Comparison of ENCODE assay signal across 8 cellular contexts in genomic region chr2:137865954-137866540, GRCh38.
DNase-seq lines count a peak whose midpoint lies in the region; ATAC-seq and TF ChIP-seq lines count a peak whose summit lies in the region.

No MANE protein-coding gene starts in this region.

- CTCF ChIA-PET in WTC11 (lab: Charles Lee) = interaction anchor here (0.6 to 2.7 kb wide), 14 partner anchors 8 to 964 kb away, joined by 3 to 27 read pairs (median 4); no protein-coding TSS in a partner anchor
- CTCF ChIA-PET in naive thymus-derived CD4-positive, alpha-beta T cell (lab: Charles Lee) = interaction anchor here (0.6 to 2.2 kb wide), 4 partner anchors 27 to 971 kb away, joined by 3 to 17 read pairs (median 6); no protein-coding TSS in a partner anchor

- no peak overlapping the region for H3K4me3 Mint-ChIP-seq in WTC11
- H3K4me3 Mint-ChIP-seq in naive thymus-derived CD4-positive, alpha-beta T cell = no peak overlapping the region

- H3K9me3 Mint-ChIP-seq in WTC11 = no peaks in the 10 kb centered on the region
- no peaks in the 10 kb centered on the region for H3K9me3 Mint-ChIP-seq in naive thymus-derived CD4-positive, alpha-beta T cell

- no peak for TF ChIP-seq POLR2A in uterus (IDR thresholded peaks at IDR 0.05)

- peak; percentile 62 for TF ChIP-seq CTCF in GM12865 (IDR thresholded peaks at IDR 0.05; ENCODE audit: insufficient read depth, low read depth, low read length, missing control alignments)
- peak; percentile 49 for TF ChIP-seq CTCF in WTC11 (IDR thresholded peaks at IDR 0.05)
- peak in 55 of 56 donors; percentile 42 to 76 (median 60) for TF ChIP-seq CTCF in dorsolateral prefrontal cortex (IDR thresholded peaks at IDR 0.05 in 54 of 56, conservative IDR thresholded peaks at IDR 0.05 in 2 of 56; ENCODE audit: low read depth in 1 of 56, partially characterized antibody in 56 of 56)
- peak; percentile 9 to 28 (median 19) for TF ChIP-seq CTCF in uterus (IDR thresholded peaks at IDR 0.05)

- H3K4me1 ChIP-seq in naive thymus-derived CD4-positive, alpha-beta T cell (ENCODE audit: control insufficient read depth in 2 of 2, insufficient read depth in 2 of 2, low read length in 2 of 2) = no peaks in the 10 kb centered on the region
- no peaks in the 10 kb centered on the region for H3K4me1 ChIP-seq in uterus

- H3K27ac ChIP-seq in dorsolateral prefrontal cortex = no peak overlapping the region
- H3K27ac ChIP-seq in naive thymus-derived CD4-positive, alpha-beta T cell (ENCODE audit: low read depth, low read length) = no peak overlapping the region
- no peak overlapping the region for H3K27ac ChIP-seq in uterus

- H3K27ac Mint-ChIP-seq in WTC11 = no peak overlapping the region
- H3K27ac Mint-ChIP-seq in naive thymus-derived CD4-positive, alpha-beta T cell = no peak overlapping the region

- H3K27me3 ChIP-seq in dorsolateral prefrontal cortex (no peaks in the 10 kb centered on the region), uterus (no peaks in the 10 kb centered on the region)
- no peaks in the 10 kb centered on the region for H3K27me3 ChIP-seq in naive thymus-derived CD4-positive, alpha-beta T cell (ENCODE audit: control insufficient read depth in 2 of 2, insufficient read depth in 2 of 2, low read length in 2 of 2)

- H3K4me3 ChIP-seq in GM12865 (ENCODE audit: low read depth, low read length) (no peak overlapping the region), dorsolateral prefrontal cortex (no peak overlapping the region), uterus (no peak overlapping the region)
- no peak overlapping the region for H3K4me3 ChIP-seq in naive thymus-derived CD4-positive, alpha-beta T cell (ENCODE audit: low read length)

- H3K36me3 Mint-ChIP-seq in WTC11 = no peaks in the 10 kb centered on the region
- H3K36me3 Mint-ChIP-seq in naive thymus-derived CD4-positive, alpha-beta T cell = no peaks in the 10 kb centered on the region

- DNase-seq in A172 (ENCODE audit: low spot score) (peak; percentile 57), GM12865 (ENCODE audit: low read depth) (peak; percentile 66), NCI-H146 (lab: John Stamatoyannopoulos, UW) (peak; percentile 81), WTC11 (ENCODE audit: low spot score) (peak; percentile 73), dorsolateral prefrontal cortex (peak in 6 of 10 donors; percentile 12 to 58 (median 47)), uterus (no peak)
- DNase-seq in naive thymus-derived CD4-positive, alpha-beta T cell = peak in 8 of 9 donors; percentile 2 to 40 (median 22)

- ATAC-seq in HG02798 (IDR thresholded peaks at IDR 0.05; ENCODE audit: poor library complexity, unreplicated experiment) (peak; percentile 70), WTC11 (peak; percentile 91)
- ATAC-seq in naive thymus-derived CD4-positive, alpha-beta T cell = no peak

- H3K9me3 ChIP-seq in naive thymus-derived CD4-positive, alpha-beta T cell (ENCODE audit: control insufficient read depth in 2 of 3, low read length in 3 of 3) = no peaks in the 10 kb centered on the region
- H3K9me3 ChIP-seq in uterus = no peaks in the 10 kb centered on the region

- no peaks in the 10 kb centered on the region for H3K36me3 ChIP-seq in naive thymus-derived CD4-positive, alpha-beta T cell (ENCODE audit: control insufficient read depth in 2 of 3, insufficient read depth in 3 of 3, low read length in 3 of 3)
- no peaks in the 10 kb centered on the region for H3K36me3 ChIP-seq in uterus

- no peaks in the 10 kb centered on the region for H3K27me3 Mint-ChIP-seq in WTC11 (ENCODE audit: low read depth)
- H3K27me3 Mint-ChIP-seq in naive thymus-derived CD4-positive, alpha-beta T cell = peaks cover 0 to 9% (median 6%) of the 10 kb centered on the region in 5 donors

- intact Hi-C loops in dorsolateral prefrontal cortex (cut with DNase I) (no loop called here), uterus (cut with DNase I; ENCODE audit: low total_unique reads) (no loop called here)
- intact Hi-C loops in naive thymus-derived CD4-positive, alpha-beta T cell (cut with micrococcal nuclease) = loop anchor here (1.0 to 2.0 kb wide), 2 partner anchors 921 to 961 kb away; no protein-coding TSS in a partner anchor

- POLR2A ChIA-PET in WTC11 (lab: Charles Lee) = no interaction called here
- POLR2A ChIA-PET in naive thymus-derived CD4-positive, alpha-beta T cell (lab: Charles Lee) = no interaction called here

- H3K4me1 Mint-ChIP-seq in WTC11 = peaks cover 20% of the 10 kb centered on the region
- H3K4me1 Mint-ChIP-seq in naive thymus-derived CD4-positive, alpha-beta T cell = no peaks in the 10 kb centered on the region

TF ChIP-seq in WTC11, 78 proteins besides CTCF, POLR2A, EP300 and RAD21 (continues in another document):
- TF ChIP-seq ELF4 (CRISPR knock-in tag; IDR thresholded peaks at IDR 0.05; ENCODE audit: low read depth) (no peak), KAT7 (CRISPR knock-in tag; IDR thresholded peaks at IDR 0.05; ENCODE audit: borderline replicate concordance) (no peak), NFATC4 (CRISPR knock-in tag; IDR thresholded peaks at IDR 0.05) (no peak), PRRX2 (CRISPR knock-in tag; IDR thresholded peaks at IDR 0.05) (no peak), STAT6 (CRISPR knock-in tag; conservative IDR thresholded peaks at IDR 0.05; ENCODE audit: low read depth) (no peak), CREB1 (CRISPR knock-in tag; IDR thresholded peaks at IDR 0.05) (no peak), CDX4 (CRISPR knock-in tag; IDR thresholded peaks at IDR 0.05; ENCODE audit: borderline replicate concordance) (no peak), EMX1 (CRISPR knock-in tag; IDR thresholded peaks at IDR 0.05) (no peak), ESRRA (CRISPR knock-in tag; IDR thresholded peaks at IDR 0.05; ENCODE audit: borderline replicate concordance) (no peak), ZMAT4 (CRISPR knock-in tag; IDR thresholded peaks at IDR 0.05) (no peak), E2F1 (CRISPR knock-in tag; IDR thresholded peaks at IDR 0.05) (no peak), PRDM15 (CRISPR knock-in tag; IDR thresholded peaks at IDR 0.05) (no peak)

Comparison
In these comparisons a context has a peak if more than half of its experiments do, and no peak if none do; other contexts are left out.
1. DNase-seq: peak in A172 (single experiment), GM12865 (single experiment), NCI-H146 (single experiment), WTC11 (single experiment), dorsolateral prefrontal cortex (6 of 10) and naive thymus-derived CD4-positive, alpha-beta T cell (8 of 9); none in uterus (0 of 2).
2. intact Hi-C loops: an anchor here in naive thymus-derived CD4-positive, alpha-beta T cell (1.0 to 2.0 kb wide); none called in dorsolateral prefrontal cortex and uterus.
3. Peak in every context shown above with its lines, with median percentiles within 50 percentile points of each other: CTCF ChIP-seq.